In the genomic region with DNA sequence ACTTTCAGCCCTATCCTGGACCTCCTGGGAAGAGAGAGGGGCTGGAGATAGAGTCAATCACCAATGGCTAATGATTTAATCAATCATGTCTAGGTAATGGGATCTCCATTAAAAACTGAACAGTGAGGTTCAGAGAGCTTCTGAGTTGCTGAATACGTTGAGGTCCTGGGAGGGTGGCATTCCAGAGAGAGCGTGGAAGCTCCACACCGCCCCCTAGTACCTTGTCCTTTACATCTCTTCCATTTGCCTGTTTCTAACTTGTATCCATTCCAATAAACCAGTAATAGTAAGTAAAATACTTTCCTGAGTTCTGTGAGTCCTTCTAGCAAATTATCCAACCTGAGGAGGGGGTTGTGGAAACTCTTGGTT, we compare ENCODE assay signal across 13 cellular contexts.
A peak's percentile ranks its signal among the peaks of the same experiment; 100 is the strongest.
DNase-seq lines count a peak whose midpoint lies in the region; ATAC-seq and TF ChIP-seq lines count a peak whose summit lies in the region.
"Had no signal": no experiment of that assay in that cellular context is flagged by ENCODE, and none has a peak within 500 bp of the region (broad histone marks: within the 10 kb centered on the region; RNA-seq: fewer than 3 reads in every experiment).

No MANE protein-coding gene starts in this region.

- no peak overlapping the region for H3K9ac ChIP-seq in Karpas-422 (ENCODE audit: low read length)

- no peak overlapping the region for H3K4me3 ChIP-seq in Karpas-422 (ENCODE audit: low read length)
- H3K4me3 ChIP-seq in body of pancreas: no peak overlapping the region
- no peak overlapping the region for H3K4me3 ChIP-seq in osteoblast (ENCODE audit: insufficient read depth, low read length)
- H3K4me3 ChIP-seq: heart right ventricle, prostate gland had no signal

- TF ChIP-seq CTCF in body of pancreas (IDR thresholded peaks at IDR 0.05): peak; percentile 26 to 67 (median 47)
- TF ChIP-seq CTCF in osteoblast (IDR thresholded peaks at IDR 0.05; ENCODE audit: extremely low read depth, low read depth, low read length): peak; percentile 41

- H4K20me1 ChIP-seq in Karpas-422 (ENCODE audit: insufficient read depth, low read depth, low read length): no peaks in the 10 kb centered on the region
- no peaks in the 10 kb centered on the region for H4K20me1 ChIP-seq in osteoblast (ENCODE audit: insufficient read depth, low read length)

- TF ChIP-seq POLR2A in body of pancreas (IDR thresholded peaks at IDR 0.05): no peak

- peak; percentile 43 for DNase-seq in DMS53 (lab: John Stamatoyannopoulos, UW)
- DNase-seq in DMS53 treated with DMSO at 0.1 percent for 48 hours (lab: John Stamatoyannopoulos, UW; ENCODE audit: unreplicated experiment): no peak
- DNase-seq in Karpas-422: peak; percentile 52
- peak; percentile 66 to 82 (median 72) for DNase-seq in body of pancreas
- peak; percentile 41 for DNase-seq in osteoblast (ENCODE audit: insufficient read length, low spot score, missing footprints)
- no peak for DNase-seq in stimulated activated CD8-positive, alpha-beta memory T cell treated with anti-CD3 and anti-CD28 coated beads, Interleukin-4, amount 100 ng/mL, for 48 hours
- no peak for DNase-seq in midbrain (lab: John Stamatoyannopoulos, UW)
- DNase-seq: activated CD4-positive, alpha-beta memory T cell treated with anti-CD3 and anti-CD28 coated beads for 36 hours; heart right ventricle; NCI-H524 treated with DMSO at 0.1 percent for 48 hours; stimulated activated CD4-positive, alpha-beta T cell treated with anti-CD3 and anti-CD28 coated beads, Interleukin-4, amount 100 ng/mL, for 1 hour had no signal

- H3K27ac ChIP-seq in Karpas-422 (ENCODE audit: low read length) (no peak overlapping the region), body of pancreas (no peak overlapping the region), osteoblast (ENCODE audit: low read depth, low read length) (no peak overlapping the region)
- H3K27ac ChIP-seq: heart right ventricle, prostate gland had no signal

- H3K36me3 ChIP-seq in Karpas-422 (ENCODE audit: insufficient read depth, low read length): no peaks in the 10 kb centered on the region
- H3K36me3 ChIP-seq in body of pancreas (replicated peaks in 1 of 2; ENCODE audit: insufficient read depth in 1 of 2, low read depth in 2 of 2): no peaks in the 10 kb centered on the region
- H3K36me3 ChIP-seq in osteoblast (ENCODE audit: insufficient read depth, low read length): no peaks in the 10 kb centered on the region
- H3K36me3 ChIP-seq: heart right ventricle, prostate gland had no signal

- H2AFZ ChIP-seq in Karpas-422 (ENCODE audit: low read length) (no peak overlapping the region), osteoblast (ENCODE audit: low read length) (no peak overlapping the region)

- H3K9me2 ChIP-seq in Karpas-422 (replicated peaks; ENCODE audit: insufficient read depth, low read length): no peaks in the 10 kb centered on the region

- intact Hi-C loops in body of pancreas (cut with DNase I): loop anchor here (10.0 kb wide), 1 partner anchor 93 kb away; no protein-coding TSS in a partner anchor

- H3K79me2 ChIP-seq in Karpas-422 (ENCODE audit: low read length) (no peaks in the 10 kb centered on the region), osteoblast (ENCODE audit: insufficient read depth, low read length) (no peaks in the 10 kb centered on the region)

- no peak overlapping the region for H3K4me2 ChIP-seq in Karpas-422 (ENCODE audit: low read depth, low read length, poor library complexity, severe bottlenecking)
- no peak overlapping the region for H3K4me2 ChIP-seq in osteoblast (ENCODE audit: insufficient read depth, low read length)

- WGBS in body of pancreas, 2 donors: 28 to 36% methylated on average over 3 of the region's 3 CpGs

- H3K4me1 ChIP-seq in Karpas-422 (ENCODE audit: low read length) (no peaks in the 10 kb centered on the region), body of pancreas (peaks cover 25% of the 10 kb centered on the region), osteoblast (ENCODE audit: insufficient read depth, low read length) (peaks cover 4% of the 10 kb centered on the region)

- H3K27me3 ChIP-seq in Karpas-422 (ENCODE audit: low read length): no peaks in the 10 kb centered on the region
- no peaks in the 10 kb centered on the region for H3K27me3 ChIP-seq in body of pancreas
- no peaks in the 10 kb centered on the region for H3K27me3 ChIP-seq in osteoblast (ENCODE audit: insufficient read depth, low read length)
- H3K27me3 ChIP-seq: heart right ventricle had no signal

- ATAC-seq in body of pancreas (no peak), GM21786 (IDR thresholded peaks at IDR 0.05; ENCODE audit: unreplicated experiment) (no peak)
- ATAC-seq: heart right ventricle had no signal

- no peaks in the 10 kb centered on the region for H3K9me3 ChIP-seq in Karpas-422 (ENCODE audit: low read length)
- H3K9me3 ChIP-seq in body of pancreas: no peaks in the 10 kb centered on the region
- no peaks in the 10 kb centered on the region for H3K9me3 ChIP-seq in osteoblast (ENCODE audit: low read depth, low read length)
- H3K9me3 ChIP-seq: heart right ventricle, prostate gland had no signal

Comparison
In these comparisons a context has a peak if more than half of its experiments do, and no peak if none do; other contexts are left out.
1. DNase-seq: peak in DMS53 (single experiment), Karpas-422 (single experiment), body of pancreas (4 of 4) and osteoblast (single experiment); none in DMS53 treated with DMSO at 0.1 percent for 48 hours (single experiment), stimulated activated CD8-positive, alpha-beta memory T cell treated with anti-CD3 and anti-CD28 coated beads, Interleukin-4, amount 100 ng/mL, for 48 hours (single experiment) and midbrain (single experiment).